Comparison of ENCODE assay signal across 1 cellular context in the genomic region with DNA sequence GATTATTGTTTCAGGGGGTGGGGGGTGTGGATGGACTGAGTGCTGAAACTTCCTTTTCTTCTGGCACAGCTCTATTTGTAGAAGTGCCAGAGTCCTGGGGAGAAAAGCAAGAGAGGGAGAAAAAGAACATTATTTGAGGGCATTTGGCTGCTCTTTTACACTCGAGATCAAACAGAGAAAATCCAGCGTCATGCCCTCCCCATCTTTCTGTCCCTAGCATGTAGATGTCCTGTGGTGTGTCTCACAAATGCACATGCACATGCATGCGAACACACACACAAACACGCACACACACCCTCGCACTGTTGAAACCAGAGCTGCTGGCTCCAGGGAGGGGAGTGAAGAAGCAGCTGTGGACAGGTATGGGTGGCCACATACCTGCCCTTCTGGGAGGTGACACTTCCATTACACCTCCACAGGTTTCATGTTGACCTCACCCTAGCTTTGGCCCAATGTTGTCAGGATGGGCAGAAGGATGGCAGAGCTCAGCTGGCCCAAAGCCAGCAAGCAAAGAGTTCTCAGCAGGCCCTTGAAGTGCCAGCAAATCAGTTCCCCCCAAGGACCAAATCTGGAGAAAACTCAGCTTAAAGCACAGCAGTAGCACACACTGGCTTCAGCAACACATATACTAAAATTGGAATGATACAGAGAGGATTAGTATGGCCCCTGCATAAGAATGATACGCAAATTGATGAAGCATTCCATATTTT.
TF ChIP-seq lines count a peak whose summit lies in the region.

No MANE protein-coding gene starts in this region.

TF ChIP-seq in HepG2, 621 proteins besides CTCF, POLR2A, EP300 and RAD21 (continued from another document):
- TF ChIP-seq, protein P1, sequence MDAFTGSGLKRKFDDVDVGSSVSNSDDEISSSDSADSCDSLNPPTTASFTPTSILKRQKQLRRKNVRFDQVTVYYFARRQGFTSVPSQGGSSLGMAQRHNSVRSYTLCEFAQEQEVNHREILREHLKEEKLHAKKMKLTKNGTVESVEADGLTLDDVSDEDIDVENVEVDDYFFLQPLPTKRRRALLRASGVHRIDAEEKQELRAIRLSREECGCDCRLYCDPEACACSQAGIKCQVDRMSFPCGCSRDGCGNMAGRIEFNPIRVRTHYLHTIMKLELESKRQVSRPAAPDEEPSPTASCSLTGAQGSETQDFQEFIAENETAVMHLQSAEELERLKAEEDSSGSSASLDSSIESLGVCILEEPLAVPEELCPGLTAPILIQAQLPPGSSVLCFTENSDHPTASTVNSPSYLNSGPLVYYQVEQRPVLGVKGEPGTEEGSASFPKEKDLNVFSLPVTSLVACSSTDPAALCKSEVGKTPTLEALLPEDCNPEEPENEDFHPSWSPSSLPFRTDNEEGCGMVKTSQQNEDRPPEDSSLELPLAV (CRISPR knock-in tag; conservative IDR thresholded peaks at IDR 0.05; ENCODE audit: low read depth), result no peak
- TF ChIP-seq WIZ (CRISPR knock-in tag; IDR thresholded peaks at IDR 0.05) (no peak), ZNF34 (CRISPR knock-in tag; IDR thresholded peaks at IDR 0.05; ENCODE audit: borderline replicate concordance) (no peak), CCDC6 (CRISPR knock-in tag; IDR thresholded peaks at IDR 0.05) (no peak), ZEB1 (IDR thresholded peaks at IDR 0.05; ENCODE audit: insufficient replicate concordance, low read depth) (no peak), ZNF724P (CRISPR knock-in tag; IDR thresholded peaks at IDR 0.05; ENCODE audit: borderline replicate concordance) (no peak), NR2F1 (CRISPR knock-in tag; IDR thresholded peaks at IDR 0.05) (no peak), RXRA (CRISPR knock-in tag; IDR thresholded peaks at IDR 0.05) (no peak), HNF4G (IDR thresholded peaks at IDR 0.05; ENCODE audit: borderline replicate concordance, low read depth, low read length) (no peak), HNF4G (CRISPR knock-in tag; IDR thresholded peaks at IDR 0.05; ENCODE audit: borderline replicate concordance, low read depth) (no peak), PHF21A (CRISPR knock-in tag; IDR thresholded peaks at IDR 0.05) (no peak), SRY (CRISPR knock-in tag; IDR thresholded peaks at IDR 0.05) (no peak)
- TF ChIP-seq, protein P2, sequence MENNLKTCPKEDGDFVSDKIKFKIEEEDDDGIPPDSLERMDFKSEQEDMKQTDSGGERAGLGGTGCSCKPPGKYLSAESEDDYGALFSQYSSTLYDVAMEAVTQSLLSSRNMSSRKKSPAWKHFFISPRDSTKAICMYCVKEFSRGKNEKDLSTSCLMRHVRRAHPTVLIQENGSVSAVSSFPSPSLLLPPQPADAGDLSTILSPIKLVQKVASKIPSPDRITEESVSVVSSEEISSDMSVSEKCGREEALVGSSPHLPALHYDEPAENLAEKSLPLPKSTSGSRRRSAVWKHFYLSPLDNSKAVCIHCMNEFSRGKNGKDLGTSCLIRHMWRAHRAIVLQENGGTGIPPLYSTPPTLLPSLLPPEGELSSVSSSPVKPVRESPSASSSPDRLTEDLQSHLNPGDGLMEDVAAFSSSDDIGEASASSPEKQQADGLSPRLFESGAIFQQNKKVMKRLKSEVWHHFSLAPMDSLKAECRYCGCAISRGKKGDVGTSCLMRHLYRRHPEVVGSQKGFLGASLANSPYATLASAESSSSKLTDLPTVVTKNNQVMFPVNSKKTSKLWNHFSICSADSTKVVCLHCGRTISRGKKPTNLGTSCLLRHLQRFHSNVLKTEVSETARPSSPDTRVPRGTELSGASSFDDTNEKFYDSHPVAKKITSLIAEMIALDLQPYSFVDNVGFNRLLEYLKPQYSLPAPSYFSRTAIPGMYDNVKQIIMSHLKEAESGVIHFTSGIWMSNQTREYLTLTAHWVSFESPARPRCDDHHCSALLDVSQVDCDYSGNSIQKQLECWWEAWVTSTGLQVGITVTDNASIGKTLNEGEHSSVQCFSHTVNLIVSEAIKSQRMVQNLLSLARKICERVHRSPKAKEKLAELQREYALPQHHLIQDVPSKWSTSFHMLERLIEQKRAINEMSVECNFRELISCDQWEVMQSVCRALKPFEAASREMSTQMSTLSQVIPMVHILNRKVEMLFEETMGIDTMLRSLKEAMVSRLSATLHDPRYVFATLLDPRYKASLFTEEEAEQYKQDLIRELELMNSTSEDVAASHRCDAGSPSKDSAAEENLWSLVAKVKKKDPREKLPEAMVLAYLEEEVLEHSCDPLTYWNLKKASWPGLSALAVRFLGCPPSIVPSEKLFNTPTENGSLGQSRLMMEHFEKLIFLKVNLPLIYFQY (CRISPR knock-in tag; IDR thresholded peaks at IDR 0.05; ENCODE audit: borderline replicate concordance), result no peak
- TF ChIP-seq, protein P3, sequence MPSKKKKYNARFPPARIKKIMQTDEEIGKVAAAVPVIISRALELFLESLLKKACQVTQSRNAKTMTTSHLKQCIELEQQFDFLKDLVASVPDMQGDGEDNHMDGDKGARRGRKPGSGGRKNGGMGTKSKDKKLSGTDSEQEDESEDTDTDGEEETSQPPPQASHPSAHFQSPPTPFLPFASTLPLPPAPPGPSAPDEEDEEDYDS (CRISPR knock-in tag; IDR thresholded peaks at IDR 0.05), result no peak
- TF ChIP-seq, protein P4, sequence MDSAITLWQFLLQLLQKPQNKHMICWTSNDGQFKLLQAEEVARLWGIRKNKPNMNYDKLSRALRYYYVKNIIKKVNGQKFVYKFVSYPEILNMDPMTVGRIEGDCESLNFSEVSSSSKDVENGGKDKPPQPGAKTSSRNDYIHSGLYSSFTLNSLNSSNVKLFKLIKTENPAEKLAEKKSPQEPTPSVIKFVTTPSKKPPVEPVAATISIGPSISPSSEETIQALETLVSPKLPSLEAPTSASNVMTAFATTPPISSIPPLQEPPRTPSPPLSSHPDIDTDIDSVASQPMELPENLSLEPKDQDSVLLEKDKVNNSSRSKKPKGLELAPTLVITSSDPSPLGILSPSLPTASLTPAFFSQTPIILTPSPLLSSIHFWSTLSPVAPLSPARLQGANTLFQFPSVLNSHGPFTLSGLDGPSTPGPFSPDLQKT (CRISPR knock-in tag; IDR thresholded peaks at IDR 0.05; ENCODE audit: borderline replicate concordance), result no peak
- TF ChIP-seq, protein P5, sequence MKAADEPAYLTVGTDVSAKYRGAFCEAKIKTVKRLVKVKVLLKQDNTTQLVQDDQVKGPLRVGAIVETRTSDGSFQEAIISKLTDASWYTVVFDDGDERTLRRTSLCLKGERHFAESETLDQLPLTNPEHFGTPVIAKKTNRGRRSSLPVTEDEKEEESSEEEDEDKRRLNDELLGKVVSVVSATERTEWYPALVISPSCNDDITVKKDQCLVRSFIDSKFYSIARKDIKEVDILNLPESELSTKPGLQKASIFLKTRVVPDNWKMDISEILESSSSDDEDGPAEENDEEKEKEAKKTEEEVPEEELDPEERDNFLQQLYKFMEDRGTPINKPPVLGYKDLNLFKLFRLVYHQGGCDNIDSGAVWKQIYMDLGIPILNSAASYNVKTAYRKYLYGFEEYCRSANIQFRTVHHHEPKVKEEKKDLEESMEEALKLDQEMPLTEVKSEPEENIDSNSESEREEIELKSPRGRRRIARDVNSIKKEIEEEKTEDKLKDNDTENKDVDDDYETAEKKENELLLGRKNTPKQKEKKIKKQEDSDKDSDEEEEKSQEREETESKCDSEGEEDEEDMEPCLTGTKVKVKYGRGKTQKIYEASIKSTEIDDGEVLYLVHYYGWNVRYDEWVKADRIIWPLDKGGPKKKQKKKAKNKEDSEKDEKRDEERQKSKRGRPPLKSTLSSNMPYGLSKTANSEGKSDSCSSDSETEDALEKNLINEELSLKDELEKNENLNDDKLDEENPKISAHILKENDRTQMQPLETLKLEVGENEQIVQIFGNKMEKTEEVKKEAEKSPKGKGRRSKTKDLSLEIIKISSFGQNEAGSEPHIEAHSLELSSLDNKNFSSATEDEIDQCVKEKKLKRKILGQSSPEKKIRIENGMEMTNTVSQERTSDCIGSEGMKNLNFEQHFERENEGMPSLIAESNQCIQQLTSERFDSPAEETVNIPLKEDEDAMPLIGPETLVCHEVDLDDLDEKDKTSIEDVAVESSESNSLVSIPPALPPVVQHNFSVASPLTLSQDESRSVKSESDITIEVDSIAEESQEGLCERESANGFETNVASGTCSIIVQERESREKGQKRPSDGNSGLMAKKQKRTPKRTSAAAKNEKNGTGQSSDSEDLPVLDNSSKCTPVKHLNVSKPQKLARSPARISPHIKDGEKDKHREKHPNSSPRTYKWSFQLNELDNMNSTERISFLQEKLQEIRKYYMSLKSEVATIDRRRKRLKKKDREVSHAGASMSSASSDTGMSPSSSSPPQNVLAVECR (CRISPR knock-in tag; IDR thresholded peaks at IDR 0.05; ENCODE audit: borderline replicate concordance), result no peak
- TF ChIP-seq, protein P6, sequence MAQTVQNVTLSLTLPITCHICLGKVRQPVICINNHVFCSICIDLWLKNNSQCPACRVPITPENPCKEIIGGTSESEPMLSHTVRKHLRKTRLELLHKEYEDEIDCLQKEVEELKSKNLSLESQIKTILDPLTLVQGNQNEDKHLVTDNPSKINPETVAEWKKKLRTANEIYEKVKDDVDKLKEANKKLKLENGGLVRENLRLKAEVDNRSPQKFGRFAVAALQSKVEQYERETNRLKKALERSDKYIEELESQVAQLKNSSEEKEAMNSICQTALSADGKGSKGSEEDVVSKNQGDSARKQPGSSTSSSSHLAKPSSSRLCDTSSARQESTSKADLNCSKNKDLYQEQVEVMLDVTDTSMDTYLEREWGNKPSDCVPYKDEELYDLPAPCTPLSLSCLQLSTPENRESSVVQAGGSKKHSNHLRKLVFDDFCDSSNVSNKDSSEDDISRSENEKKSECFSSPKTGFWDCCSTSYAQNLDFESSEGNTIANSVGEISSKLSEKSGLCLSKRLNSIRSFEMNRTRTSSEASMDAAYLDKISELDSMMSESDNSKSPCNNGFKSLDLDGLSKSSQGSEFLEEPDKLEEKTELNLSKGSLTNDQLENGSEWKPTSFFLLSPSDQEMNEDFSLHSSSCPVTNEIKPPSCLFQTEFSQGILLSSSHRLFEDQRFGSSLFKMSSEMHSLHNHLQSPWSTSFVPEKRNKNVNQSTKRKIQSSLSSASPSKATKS (CRISPR knock-in tag; IDR thresholded peaks at IDR 0.05), result no peak
